In genomic region chr5:36006161-36006560, GRCh38 we compare ENCODE assay signal across 27 cellular contexts. TPM values are rescaled to one million over a fixed set of nuclear protein-coding genes. Genes with fewer than 3 reads are reported as not detected.
A peak's percentile ranks its signal among the peaks of the same experiment; 100 is the strongest.
DNase-seq lines count a peak whose midpoint lies in the region; ATAC-seq, FAIRE-seq and TF ChIP-seq lines count a peak whose summit lies in the region.
"Had no signal": no experiment of that assay in that cellular context is flagged by ENCODE, and none has a peak within 500 bp of the region (broad histone marks: within the 10 kb centered on the region; RNA-seq: fewer than 3 reads in every experiment).

No MANE protein-coding gene starts in this region.

- 35% methylated on average over 1 of the region's 1 CpG for WGBS in liver
- 27 to 64% (median 32%) methylated on average over 1 of the region's 1 CpG for WGBS in small intestine, 3 donors

- no peak for DNase-seq in WERI-Rb-1
- DNase-seq in left colon = no peak
- DNase-seq in small intestine = peak; percentile 74
- DNase-seq in stimulated activated naive CD4-positive, alpha-beta T cell treated with Interleukin-2 at 50 U/mL for 16 hours (lab: John Stamatoyannopoulos, UW) = no peak
- DNase-seq: 8988T; ACHN; AML-193; BE2C; Calu3; CD4-positive, alpha-beta memory T cell; COR-L47; DMS53; DMS79 treated with DMSO at 0.1 percent for 48 hours; GF-D8; GOT3 had no signal

- H3K36me3 ChIP-seq in WERI-Rb-1 = no peaks in the 10 kb centered on the region
- no peaks in the 10 kb centered on the region for H3K36me3 ChIP-seq in liver (ENCODE audit: control insufficient read depth in 4 of 4, insufficient read depth in 3 of 4, low read depth in 1 of 4, low read length in 3 of 4)
- H3K36me3 ChIP-seq in small intestine (ENCODE audit: control insufficient read depth in 2 of 2, insufficient read depth in 2 of 2, low read length in 2 of 2) = no peaks in the 10 kb centered on the region
- H3K36me3 ChIP-seq: BE2C, HAP-1 had no signal

- no peaks in the 10 kb centered on the region for H3K4me1 ChIP-seq in liver (ENCODE audit: control insufficient read depth in 4 of 4, insufficient read depth in 4 of 4, low read length in 3 of 4)
- H3K4me1 ChIP-seq in small intestine (ENCODE audit: control insufficient read depth in 2 of 2, insufficient read depth in 1 of 2, low read depth in 1 of 2, low read length in 1 of 2) = peaks cover 2% of the 10 kb centered on the region in 2 donors
- H3K4me1 ChIP-seq: A549; BE2C; BLaER1 treated with 17β-estradiol and CSF1 and Interleukin-3, amounts not matched to agents 10 nM and 100 nM; HAP-1 had no signal

- H3K27me3 ChIP-seq in WERI-Rb-1 (ENCODE audit: insufficient read depth, low read depth, severe bottlenecking) (no peaks in the 10 kb centered on the region), liver (ENCODE audit: control insufficient read depth in 4 of 4, insufficient read depth in 4 of 4, low read length in 3 of 4) (no peaks in the 10 kb centered on the region), small intestine (ENCODE audit: control insufficient read depth in 2 of 2, insufficient read depth in 2 of 2, low read length in 2 of 2) (no peaks in the 10 kb centered on the region)
- H3K27me3 ChIP-seq: BE2C; BLaER1 treated with 17β-estradiol and CSF1 and Interleukin-3, amounts not matched to agents 10 nM and 100 nM had no signal

- H3K27ac ChIP-seq in WERI-Rb-1 = peak overlapping the region; percentile 40
- no peak overlapping the region for H3K27ac ChIP-seq in liver (ENCODE audit: low read depth in 1 of 2, low read length in 2 of 2)
- H3K27ac ChIP-seq in small intestine (ENCODE audit: low read depth in 1 of 2, low read length in 1 of 2) = peak overlapping the region in 1 of 2 donors; percentile 9
- H3K27ac ChIP-seq: A549; BLaER1 treated with 17β-estradiol and CSF1 and Interleukin-3, amounts not matched to agents 10 nM and 100 nM had no signal

- H3K9me3 ChIP-seq in WERI-Rb-1 (ENCODE audit: severe bottlenecking) = peaks cover 20% of the 10 kb centered on the region
- H3K9me3 ChIP-seq in liver (ENCODE audit: control insufficient read depth in 4 of 4, low read length in 3 of 4) = peaks cover 0 to 6% (median 1%) of the 10 kb centered on the region in 4 donors
- H3K9me3 ChIP-seq in small intestine (ENCODE audit: control insufficient read depth, low read depth) = no peaks in the 10 kb centered on the region
- H3K9me3 ChIP-seq: A549, HAP-1 had no signal

- ATAC-seq in left colon (peak; percentile 53), HG03025 (IDR thresholded peaks at IDR 0.05; ENCODE audit: low FRiP score, unreplicated experiment) (no peak), esophagus mucosa (no peak)
- ATAC-seq: A549 had no signal

- TF ChIP-seq RAD21 in liver (IDR thresholded peaks at IDR 0.05) = no peak

- no peak overlapping the region for H3K9ac ChIP-seq in liver (ENCODE audit: low read depth in 1 of 2, low read length in 2 of 2)
- H3K9ac ChIP-seq: BLaER1 treated with 17β-estradiol and CSF1 and Interleukin-3, amounts not matched to agents 10 nM and 100 nM had no signal

- no peak for FAIRE-seq in small intestine (lab: Jason Lieb, UNC)
- FAIRE-seq: A549, GM12891, GM18507, H54 had no signal

- TF ChIP-seq CTCF in WERI-Rb-1 (IDR thresholded peaks at IDR 0.05; ENCODE audit: low read depth, low read length) = no peak
- no peak for TF ChIP-seq CTCF in liver (IDR thresholded peaks at IDR 0.05; ENCODE audit: low read depth, low read length, missing input control)

- H3K4me3 ChIP-seq in WERI-Rb-1 (ENCODE audit: low read depth, low read length) (no peak overlapping the region), liver (ENCODE audit: low read depth in 1 of 3, low read length in 3 of 3) (no peak overlapping the region), small intestine (ENCODE audit: low read depth in 1 of 2, low read length in 2 of 2) (no peak overlapping the region)
- H3K4me3 ChIP-seq: A549; BLaER1 treated with 17β-estradiol and CSF1 and Interleukin-3, amounts not matched to agents 10 nM and 100 nM; HAP-1 had no signal

- intact Hi-C loops in left colon (cut with DNase I, micrococcal nuclease) = no loop called here

TF ChIP-seq in liver, 16 proteins besides CTCF, POLR2A, EP300 and RAD21:
- TF ChIP-seq RXRA (IDR thresholded peaks at IDR 0.05) = no peak
- TF ChIP-seq NR2F2 (IDR thresholded peaks at IDR 0.05) = no peak
- TF ChIP-seq HNF4A (conservative IDR thresholded peaks at IDR 0.05) = peak; percentile 47 to 72
- no peak for TF ChIP-seq FOXA2 (IDR thresholded peaks at IDR 0.05)
- TF ChIP-seq GABPA (IDR thresholded peaks at IDR 0.05 in 1 of 2, conservative IDR thresholded peaks at IDR 0.05 in 1 of 2) = no peak
- peak; percentile 27 for TF ChIP-seq HNF4G (IDR thresholded peaks at IDR 0.05)
- TF ChIP-seq YY1 (IDR thresholded peaks at IDR 0.05) = no peak
- TF ChIP-seq ZBTB33 (IDR thresholded peaks at IDR 0.05) = no peak
- TF ChIP-seq FOXA1 (IDR thresholded peaks at IDR 0.05) = no peak
- no peak for TF ChIP-seq REST (IDR thresholded peaks at IDR 0.05)
- TF ChIP-seq ATF3 (IDR thresholded peaks at IDR 0.05) = no peak
- TF ChIP-seq SP1 (IDR thresholded peaks at IDR 0.05) = peak; percentile 36

RNA-seq across cellular contexts. Expression of gene UGT3A1, which starts 15.0 kb away (rescaled TPM):
- total RNA-seq in left colon (not detected), liver (10 to 100 TPM in 1 of 2 donors, under 1 TPM in 1; 0.28 to 60.6 TPM), esophagus mucosa (not detected)
- polyA plus RNA-seq in liver (10 to 100 TPM; 20.6 to 21.3 TPM), small intestine (1 to 10 TPM; 1.3 to 2.2 (median 1.6) TPM)
- total RNA-seq: Calu3; CD4-positive, alpha-beta memory T cell; Daoy; G401 had no signal
- polyA plus RNA-seq: A549; CD14-positive monocyte; CD4-positive, alpha-beta memory T cell had no signal
